In the genomic region with DNA sequence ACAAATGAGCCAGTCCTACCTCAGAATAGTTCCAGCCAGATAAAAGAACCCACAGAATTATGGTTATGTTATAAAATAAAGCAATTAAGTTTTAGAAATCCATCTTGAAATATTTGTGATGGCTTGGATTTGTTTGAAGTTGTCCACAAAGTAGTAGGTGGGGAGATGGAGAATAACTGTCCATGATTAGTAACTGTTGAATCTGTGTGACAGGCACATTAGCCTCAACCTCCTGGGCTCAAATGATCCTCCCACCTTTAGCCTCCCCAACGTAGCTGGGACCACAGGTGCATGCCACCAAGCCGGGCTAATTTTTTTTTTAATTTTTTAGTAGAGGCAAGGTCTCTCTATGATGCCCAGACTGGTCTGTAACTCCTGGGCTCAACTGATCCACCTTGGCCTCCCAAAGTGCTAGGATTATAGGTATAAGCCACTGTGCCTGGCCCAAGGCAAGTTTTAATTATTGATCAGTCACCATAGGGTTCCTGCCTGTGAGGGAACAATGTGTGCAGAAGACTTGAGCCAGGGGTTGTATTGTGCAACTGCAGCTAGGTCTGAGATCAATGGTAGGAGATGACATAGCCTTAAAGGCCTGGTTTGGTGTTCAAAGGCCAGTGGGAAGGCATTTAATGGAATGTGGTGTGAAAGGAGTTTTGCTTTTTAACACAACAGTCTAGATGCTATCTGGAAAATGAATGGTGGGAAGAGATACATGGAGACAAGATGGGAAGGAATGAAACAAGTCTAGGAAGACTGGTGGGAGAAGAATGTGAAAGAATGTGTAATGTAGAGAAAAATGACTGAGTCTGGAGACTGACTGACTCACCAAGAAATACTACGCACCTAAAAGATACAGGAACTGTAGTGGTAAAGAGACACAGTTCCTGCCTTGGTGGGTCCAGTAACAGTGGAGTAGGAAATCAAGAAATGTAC, we compare ENCODE assay signal across 1 cellular context.
TF ChIP-seq lines count a peak whose summit lies in the region.

No MANE protein-coding gene starts in this region.

TF ChIP-seq in K562, 482 proteins besides CTCF, POLR2A, EP300 and RAD21 (continued from another document):
- TF ChIP-seq, protein P1, sequence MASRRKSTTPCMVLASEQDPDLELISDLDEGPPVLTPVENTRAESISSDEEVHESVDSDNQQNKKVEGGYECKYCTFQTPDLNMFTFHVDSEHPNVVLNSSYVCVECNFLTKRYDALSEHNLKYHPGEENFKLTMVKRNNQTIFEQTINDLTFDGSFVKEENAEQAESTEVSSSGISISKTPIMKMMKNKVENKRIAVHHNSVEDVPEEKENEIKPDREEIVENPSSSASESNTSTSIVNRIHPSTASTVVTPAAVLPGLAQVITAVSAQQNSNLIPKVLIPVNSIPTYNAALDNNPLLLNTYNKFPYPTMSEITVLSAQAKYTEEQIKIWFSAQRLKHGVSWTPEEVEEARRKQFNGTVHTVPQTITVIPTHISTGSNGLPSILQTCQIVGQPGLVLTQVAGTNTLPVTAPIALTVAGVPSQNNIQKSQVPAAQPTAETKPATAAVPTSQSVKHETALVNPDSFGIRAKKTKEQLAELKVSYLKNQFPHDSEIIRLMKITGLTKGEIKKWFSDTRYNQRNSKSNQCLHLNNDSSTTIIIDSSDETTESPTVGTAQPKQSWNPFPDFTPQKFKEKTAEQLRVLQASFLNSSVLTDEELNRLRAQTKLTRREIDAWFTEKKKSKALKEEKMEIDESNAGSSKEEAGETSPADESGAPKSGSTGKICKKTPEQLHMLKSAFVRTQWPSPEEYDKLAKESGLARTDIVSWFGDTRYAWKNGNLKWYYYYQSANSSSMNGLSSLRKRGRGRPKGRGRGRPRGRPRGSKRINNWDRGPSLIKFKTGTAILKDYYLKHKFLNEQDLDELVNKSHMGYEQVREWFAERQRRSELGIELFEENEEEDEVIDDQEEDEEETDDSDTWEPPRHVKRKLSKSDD (conservative IDR thresholded peaks at IDR 0.05; ENCODE audit: low read length), result no peak
- TF ChIP-seq, protein P2, sequence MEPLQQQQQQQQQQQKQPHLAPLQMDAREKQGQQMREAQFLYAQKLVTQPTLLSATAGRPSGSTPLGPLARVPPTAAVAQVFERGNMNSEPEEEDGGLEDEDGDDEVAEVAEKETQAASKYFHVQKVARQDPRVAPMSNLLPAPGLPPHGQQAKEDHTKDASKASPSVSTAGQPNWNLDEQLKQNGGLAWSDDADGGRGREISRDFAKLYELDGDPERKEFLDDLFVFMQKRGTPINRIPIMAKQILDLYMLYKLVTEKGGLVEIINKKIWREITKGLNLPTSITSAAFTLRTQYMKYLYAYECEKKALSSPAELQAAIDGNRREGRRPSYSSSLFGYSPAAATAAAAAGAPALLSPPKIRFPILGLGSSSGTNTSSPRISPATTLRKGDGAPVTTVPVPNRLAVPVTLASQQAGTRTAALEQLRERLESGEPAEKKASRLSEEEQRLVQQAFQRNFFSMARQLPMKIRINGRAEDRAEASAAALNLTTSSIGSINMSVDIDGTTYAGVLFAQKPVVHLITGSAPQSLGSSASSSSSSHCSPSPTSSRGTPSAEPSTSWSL (CRISPR knock-in tag; IDR thresholded peaks at IDR 0.05; ENCODE audit: borderline replicate concordance), result no peak
- TF ChIP-seq, protein P3, sequence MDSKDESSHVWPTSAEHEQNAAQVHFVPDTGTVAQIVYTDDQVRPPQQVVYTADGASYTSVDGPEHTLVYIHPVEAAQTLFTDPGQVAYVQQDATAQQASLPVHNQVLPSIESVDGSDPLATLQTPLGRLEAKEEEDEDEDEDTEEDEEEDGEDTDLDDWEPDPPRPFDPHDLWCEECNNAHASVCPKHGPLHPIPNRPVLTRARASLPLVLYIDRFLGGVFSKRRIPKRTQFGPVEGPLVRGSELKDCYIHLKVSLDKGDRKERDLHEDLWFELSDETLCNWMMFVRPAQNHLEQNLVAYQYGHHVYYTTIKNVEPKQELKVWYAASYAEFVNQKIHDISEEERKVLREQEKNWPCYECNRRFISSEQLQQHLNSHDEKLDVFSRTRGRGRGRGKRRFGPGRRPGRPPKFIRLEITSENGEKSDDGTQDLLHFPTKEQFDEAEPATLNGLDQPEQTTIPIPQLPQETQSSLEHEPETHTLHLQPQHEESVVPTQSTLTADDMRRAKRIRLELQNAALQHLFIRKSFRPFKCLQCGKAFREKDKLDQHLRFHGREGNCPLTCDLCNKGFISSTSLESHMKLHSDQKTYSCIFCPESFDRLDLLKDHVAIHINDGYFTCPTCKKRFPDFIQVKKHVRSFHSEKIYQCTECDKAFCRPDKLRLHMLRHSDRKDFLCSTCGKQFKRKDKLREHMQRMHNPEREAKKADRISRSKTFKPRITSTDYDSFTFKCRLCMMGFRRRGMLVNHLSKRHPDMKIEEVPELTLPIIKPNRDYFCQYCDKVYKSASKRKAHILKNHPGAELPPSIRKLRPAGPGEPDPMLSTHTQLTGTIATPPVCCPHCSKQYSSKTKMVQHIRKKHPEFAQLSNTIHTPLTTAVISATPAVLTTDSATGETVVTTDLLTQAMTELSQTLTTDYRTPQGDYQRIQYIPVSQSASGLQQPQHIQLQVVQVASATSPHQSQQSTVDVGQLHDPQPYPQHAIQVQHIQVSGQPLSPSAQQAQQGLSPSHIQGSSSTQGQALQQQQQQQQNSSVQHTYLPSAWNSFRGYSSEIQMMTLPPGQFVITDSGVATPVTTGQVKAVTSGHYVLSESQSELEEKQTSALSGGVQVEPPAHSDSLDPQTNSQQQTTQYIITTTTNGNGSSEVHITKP (IDR thresholded peaks at IDR 0.05; ENCODE audit: partially characterized antibody), result no peak
- TF ChIP-seq, protein P4, sequence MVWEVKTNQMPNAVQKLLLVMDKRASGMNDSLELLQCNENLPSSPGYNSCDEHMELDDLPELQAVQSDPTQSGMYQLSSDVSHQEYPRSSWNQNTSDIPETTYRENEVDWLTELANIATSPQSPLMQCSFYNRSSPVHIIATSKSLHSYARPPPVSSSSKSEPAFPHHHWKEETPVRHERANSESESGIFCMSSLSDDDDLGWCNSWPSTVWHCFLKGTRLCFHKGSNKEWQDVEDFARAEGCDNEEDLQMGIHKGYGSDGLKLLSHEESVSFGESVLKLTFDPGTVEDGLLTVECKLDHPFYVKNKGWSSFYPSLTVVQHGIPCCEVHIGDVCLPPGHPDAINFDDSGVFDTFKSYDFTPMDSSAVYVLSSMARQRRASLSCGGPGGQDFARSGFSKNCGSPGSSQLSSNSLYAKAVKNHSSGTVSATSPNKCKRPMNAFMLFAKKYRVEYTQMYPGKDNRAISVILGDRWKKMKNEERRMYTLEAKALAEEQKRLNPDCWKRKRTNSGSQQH (CRISPR knock-in tag; IDR thresholded peaks at IDR 0.05), result no peak
- no peak for TF ChIP-seq ZNF445 (CRISPR knock-in tag; IDR thresholded peaks at IDR 0.05; ENCODE audit: low read depth)
- no peak for TF ChIP-seq FIP1L1 (IDR thresholded peaks at IDR 0.05; ENCODE audit: low read depth, low read length, poor library complexity, severe bottlenecking)
- TF ChIP-seq ZNF785 (CRISPR knock-in tag; IDR thresholded peaks at IDR 0.05), result no peak
- TF ChIP-seq, protein P5, sequence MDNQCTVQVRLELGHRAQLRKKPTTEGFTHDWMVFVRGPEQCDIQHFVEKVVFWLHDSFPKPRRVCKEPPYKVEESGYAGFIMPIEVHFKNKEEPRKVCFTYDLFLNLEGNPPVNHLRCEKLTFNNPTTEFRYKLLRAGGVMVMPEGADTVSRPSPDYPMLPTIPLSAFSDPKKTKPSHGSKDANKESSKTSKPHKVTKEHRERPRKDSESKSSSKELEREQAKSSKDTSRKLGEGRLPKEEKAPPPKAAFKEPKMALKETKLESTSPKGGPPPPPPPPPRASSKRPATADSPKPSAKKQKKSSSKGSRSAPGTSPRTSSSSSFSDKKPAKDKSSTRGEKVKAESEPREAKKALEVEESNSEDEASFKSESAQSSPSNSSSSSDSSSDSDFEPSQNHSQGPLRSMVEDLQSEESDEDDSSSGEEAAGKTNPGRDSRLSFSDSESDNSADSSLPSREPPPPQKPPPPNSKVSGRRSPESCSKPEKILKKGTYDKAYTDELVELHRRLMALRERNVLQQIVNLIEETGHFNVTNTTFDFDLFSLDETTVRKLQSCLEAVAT (IDR thresholded peaks at IDR 0.05), result peak; percentile 76; a peak in 2 of 4 replicates
- no peak for TF ChIP-seq ARHGAP35 (IDR thresholded peaks at IDR 0.05; ENCODE audit: partially characterized antibody)
- TF ChIP-seq SUPT5H (IDR thresholded peaks at IDR 0.05), result peak; percentile 64
TF ChIP-seq in K562: peak in this region for 27.
